ENCODE assay signal across 27 cellular contexts in the genomic region with DNA sequence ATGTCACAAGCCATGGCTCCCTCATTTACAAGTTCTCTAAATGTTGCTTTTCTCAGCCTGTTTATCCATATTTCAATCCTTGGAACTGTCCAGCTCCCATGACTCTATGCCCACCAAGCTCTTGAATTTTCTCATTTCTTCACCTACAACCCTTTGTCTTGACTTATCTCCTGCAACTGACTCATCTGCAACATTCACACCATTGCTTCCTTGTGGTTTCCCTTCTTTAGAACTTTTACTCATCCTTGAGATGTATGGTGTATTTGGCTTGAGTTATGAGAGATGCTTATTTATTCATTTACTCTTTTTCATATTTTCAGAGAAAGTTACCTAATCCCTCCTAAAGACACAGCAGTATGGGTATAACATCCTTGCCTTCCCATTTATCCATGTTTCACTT. TPM values are rescaled to one million over a fixed set of nuclear protein-coding genes. Genes with fewer than 3 reads are reported as not detected.
"Had no signal": no experiment of that assay in that cellular context is flagged by ENCODE, and none has a peak within 500 bp of the region (broad histone marks: within the 10 kb centered on the region; RNA-seq: fewer than 3 reads in every experiment).

No MANE protein-coding gene starts in this region.

- H3K36me3 Mint-ChIP-seq: WTC11 had no signal

- H3K9me3 ChIP-seq: pancreas, psoas muscle, sigmoid colon had no signal

- H3K27ac Mint-ChIP-seq: activated CD4-positive, alpha-beta memory T cell treated with anti-CD3 and anti-CD28 coated beads for 36 hours; activated naive CD8-positive, alpha-beta T cell; activated T-helper 1 cell treated with anti-CD3 and anti-CD28 coated beads, Interleukin-12 subunit alpha, Interleukin-12 subunit beta, Interleukin-2, Interleukin-4 antibody, amounts not matched to agents 30 ng/mL and 10 ng/mL and 1 ng/mL, durations not matched to agents 14 hours and 24 hours and 36 hours; mesothelial cell of epicardium; stimulated activated memory B cell treated with anti-CD40 and anti-IgM and Interleukin-4, amounts not matched to agents 10 μg/mL and 1 μg/mL and 100 μg/mL, for 72 hours; WTC11 had no signal

- H3K4me3 Mint-ChIP-seq: activated CD4-positive, alpha-beta memory T cell treated with anti-CD3 and anti-CD28 coated beads for 36 hours; activated naive CD8-positive, alpha-beta T cell; activated T-helper 1 cell treated with anti-CD3 and anti-CD28 coated beads, Interleukin-12 subunit alpha, Interleukin-12 subunit beta, Interleukin-2, Interleukin-4 antibody, amounts not matched to agents 30 ng/mL and 10 ng/mL and 1 ng/mL, durations not matched to agents 14 hours and 24 hours and 36 hours; effector memory CD8-positive, alpha-beta T cell; immature natural killer cell; mesothelial cell of epicardium; naive B cell; neural crest cell; stimulated activated memory B cell treated with anti-CD40 and anti-IgM and Interleukin-4, amounts not matched to agents 10 μg/mL and 1 μg/mL and 100 μg/mL, for 72 hours; WTC11 had no signal

- H3K4me3 ChIP-seq: pancreas, psoas muscle, sigmoid colon, tibial nerve had no signal

- H3K4me1 ChIP-seq: pancreas, psoas muscle, sigmoid colon, tibial nerve had no signal

- DNase-seq: activated CD4-positive, alpha-beta memory T cell treated with anti-CD3 and anti-CD28 coated beads for 36 hours; activated gamma-delta T cell; activated T-cell treated with anti-CD3 and anti-CD28 coated beads for 4 hours; amniotic stem cell; brain microvascular endothelial cell; caudate nucleus; cortex of kidney; effector memory CD8-positive, alpha-beta T cell; head of caudate nucleus; hippocampal formation; immature natural killer cell; kidney; left colon; naive B cell; nucleus accumbens; pancreas; psoas muscle; sigmoid colon; small intestine; stimulated activated CD4-positive, alpha-beta T cell treated with anti-CD3 and anti-CD28 coated beads, Interleukin-4, amount 100 ng/mL, for 24 hours had no signal

- H3K27me3 ChIP-seq: brain microvascular endothelial cell, pancreas, sigmoid colon, tibial nerve had no signal

- H3K4me1 Mint-ChIP-seq: mesothelial cell of epicardium; neural crest cell; stimulated activated memory B cell treated with anti-CD40 and anti-IgM and Interleukin-4, amounts not matched to agents 10 μg/mL and 1 μg/mL and 100 μg/mL, for 72 hours; WTC11 had no signal

- H3K27me3 Mint-ChIP-seq: activated CD4-positive, alpha-beta memory T cell treated with anti-CD3 and anti-CD28 coated beads for 36 hours; activated naive CD8-positive, alpha-beta T cell; effector memory CD8-positive, alpha-beta T cell; naive B cell; stimulated activated memory B cell treated with anti-CD40 and anti-IgM and Interleukin-4, amounts not matched to agents 10 μg/mL and 1 μg/mL and 100 μg/mL, for 72 hours had no signal

- ATAC-seq: effector memory CD8-positive, alpha-beta T cell; left colon; pancreas; psoas muscle; stimulated activated memory B cell treated with anti-CD40 and anti-IgM and Interleukin-4, amounts not matched to agents 10 μg/mL and 1 μg/mL and 100 μg/mL, for 72 hours; WTC11 had no signal

- H3K27ac ChIP-seq: brain microvascular endothelial cell, pancreas, psoas muscle, sigmoid colon, tibial nerve had no signal

- H3K9me3 Mint-ChIP-seq: activated T-helper 1 cell treated with anti-CD3 and anti-CD28 coated beads, Interleukin-12 subunit alpha, Interleukin-12 subunit beta, Interleukin-2, Interleukin-4 antibody, amounts not matched to agents 30 ng/mL and 10 ng/mL and 1 ng/mL, durations not matched to agents 14 hours and 24 hours and 36 hours; effector memory CD8-positive, alpha-beta T cell; immature natural killer cell; naive B cell; stimulated activated memory B cell treated with anti-CD40 and anti-IgM and Interleukin-4, amounts not matched to agents 10 μg/mL and 1 μg/mL and 100 μg/mL, for 72 hours; WTC11 had no signal

- H3K36me3 ChIP-seq: brain microvascular endothelial cell, pancreas had no signal

RNA-seq across cellular contexts. Expression of a gene that starts 47.1 kb away (rescaled TPM):
- polyA plus RNA-seq: immature natural killer cell had no signal
